Comparison of ENCODE assay signal across 27 cellular contexts in the genomic region with DNA sequence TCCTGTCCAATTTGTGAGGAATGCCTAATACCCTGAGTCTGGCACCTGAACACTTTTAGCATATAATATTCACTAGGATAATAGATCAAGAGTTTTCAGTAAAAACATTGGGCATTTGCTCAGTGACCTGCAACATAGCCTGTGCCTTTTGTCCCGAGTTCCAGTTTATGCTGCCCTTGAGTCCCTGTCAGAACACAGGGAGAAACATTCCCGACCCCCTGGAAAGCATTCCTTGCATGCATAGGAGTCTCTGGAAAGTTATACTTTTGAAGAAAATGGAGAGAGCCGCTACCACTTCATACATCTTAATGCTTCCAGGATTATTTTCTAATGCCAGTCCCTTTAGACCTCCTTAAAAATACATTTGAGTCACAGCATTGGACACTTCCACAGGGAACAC.
"Had no signal": no experiment of that assay in that cellular context is flagged by ENCODE, and none has a peak within 500 bp of the region (broad histone marks: within the 10 kb centered on the region; RNA-seq: fewer than 3 reads in every experiment).

No MANE protein-coding gene starts in this region.

- H3K27ac Mint-ChIP-seq: activated naive CD8-positive, alpha-beta T cell treated with anti-CD3 and anti-CD28 coated beads for 36 hours; mesothelial cell of epicardium; natural killer cell; stimulated activated naive CD8-positive, alpha-beta T cell treated with anti-CD3 and anti-CD28 coated beads, Interleukin-15, Interleukin-2, amounts not matched to agents 100 ng/mL and 50 ng/mL, for 24 hours had no signal

- H3K36me3 ChIP-seq: left lung, neutrophil, ovary, thyroid gland, upper lobe of right lung, WERI-Rb-1 had no signal

- DNase-seq: activated CD4-positive, alpha-beta T cell treated with anti-CD3 and anti-CD28 coated beads, Interleukin-2, amount 50 U/mL, for 48 hours; activated CD8-positive, alpha-beta memory T cell treated with anti-CD3 and anti-CD28 coated beads, Interleukin-2, amount 50 U/mL, for 48 hours; activated naive CD4-positive, alpha-beta T cell treated with Interleukin-2 at 50 U/mL for 16 hours; activated naive CD8-positive, alpha-beta T cell treated with anti-CD3 and anti-CD28 coated beads for 36 hours; activated T-cell treated with anti-CD3 and anti-CD28 coated beads, Interleukin-2, amount 50 U/mL, for 48 hours; cerebellar nuclear complex; foreskin keratinocyte; hypothalamus; left lung; natural killer cell; ovary; psoas muscle; right cardiac atrium; stimulated activated CD4-positive, alpha-beta T cell treated with anti-CD3 and anti-CD28 coated beads, Interleukin-4, amount 100 ng/mL, for 4 hours; substantia nigra; T-helper 1 cell; upper lobe of right lung; WERI-Rb-1 had no signal

- H3K27me3 ChIP-seq: foreskin keratinocyte, left lung, ovary, thyroid gland, upper lobe of right lung had no signal

- H3K4me1 ChIP-seq: foreskin keratinocyte, left lung had no signal

- H3K36me3 Mint-ChIP-seq: mesothelial cell of epicardium, natural killer cell had no signal

- H3K4me3 Mint-ChIP-seq: activated naive CD8-positive, alpha-beta T cell treated with anti-CD3 and anti-CD28 coated beads for 36 hours; mesothelial cell of epicardium; natural killer cell; stimulated activated naive CD8-positive, alpha-beta T cell treated with anti-CD3 and anti-CD28 coated beads, Interleukin-15, Interleukin-2, amounts not matched to agents 100 ng/mL and 50 ng/mL, for 24 hours had no signal

- FAIRE-seq: islet of Langerhans, TTC549 had no signal

- H3K27ac ChIP-seq: coronary artery, epithelial cell of prostate, foreskin keratinocyte, left lung, neutrophil, ovary, psoas muscle, thyroid gland, upper lobe of right lung, WERI-Rb-1 had no signal

- H3K9me3 Mint-ChIP-seq: activated naive CD8-positive, alpha-beta T cell treated with anti-CD3 and anti-CD28 coated beads for 36 hours; mesothelial cell of epicardium; natural killer cell; stimulated activated naive CD8-positive, alpha-beta T cell treated with anti-CD3 and anti-CD28 coated beads, Interleukin-15, Interleukin-2, amounts not matched to agents 100 ng/mL and 50 ng/mL, for 24 hours had no signal

- ATAC-seq: foreskin keratinocyte, left lung, natural killer cell, psoas muscle, right cardiac atrium, upper lobe of right lung had no signal

- H3K9me3 ChIP-seq: left lung, neutrophil, ovary, psoas muscle, thyroid gland, upper lobe of right lung had no signal

- H3K4me3 ChIP-seq: coronary artery, left lung, lung, ovary, psoas muscle, thyroid gland, upper lobe of right lung had no signal

- H3K4me1 Mint-ChIP-seq: natural killer cell had no signal
